ENCODE assay signal across 1 cellular context in the genomic region with DNA sequence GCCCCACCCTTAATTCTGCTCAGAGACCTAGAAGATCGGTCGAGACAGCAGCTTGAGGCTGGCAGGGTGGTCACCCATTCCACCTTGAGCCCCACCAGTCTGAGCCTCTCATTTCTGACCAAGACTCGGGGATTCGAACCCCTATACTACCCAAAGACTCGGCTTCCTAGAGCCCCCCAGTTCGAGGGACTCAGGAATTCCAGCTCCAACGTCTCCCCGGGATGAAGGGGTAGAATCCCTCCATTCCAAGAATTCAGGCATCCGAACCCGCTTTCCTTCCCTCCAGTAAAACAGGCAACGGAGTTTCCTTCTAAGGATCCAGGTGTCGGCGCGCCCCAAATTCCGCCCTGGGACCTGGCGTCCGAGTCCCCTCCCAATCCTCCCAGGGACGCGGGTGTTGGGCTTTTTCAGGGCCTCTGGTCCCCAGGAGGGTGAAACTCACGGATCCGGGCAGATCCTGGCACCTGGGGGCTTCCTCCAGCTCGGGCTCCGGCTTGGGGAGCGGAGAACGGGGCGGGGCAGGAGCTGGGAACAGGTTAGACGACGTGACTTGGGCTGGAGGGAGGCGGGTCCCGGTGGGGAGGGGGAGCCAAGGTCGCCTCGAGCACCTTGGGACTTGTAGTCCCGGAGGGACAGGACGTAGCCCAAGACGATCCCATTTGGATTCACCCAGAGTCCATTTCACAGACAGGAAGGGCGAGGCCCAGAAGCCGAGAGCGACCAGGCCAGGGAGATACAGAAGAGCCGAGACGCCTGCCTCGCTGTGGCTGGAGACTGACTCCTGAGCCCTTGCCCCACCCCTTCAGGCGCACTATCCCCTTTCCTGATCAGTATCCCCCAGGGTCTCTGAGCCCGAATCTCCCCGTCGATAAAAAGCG.
TF ChIP-seq lines count a peak whose summit lies in the region.

A gene with protein sequence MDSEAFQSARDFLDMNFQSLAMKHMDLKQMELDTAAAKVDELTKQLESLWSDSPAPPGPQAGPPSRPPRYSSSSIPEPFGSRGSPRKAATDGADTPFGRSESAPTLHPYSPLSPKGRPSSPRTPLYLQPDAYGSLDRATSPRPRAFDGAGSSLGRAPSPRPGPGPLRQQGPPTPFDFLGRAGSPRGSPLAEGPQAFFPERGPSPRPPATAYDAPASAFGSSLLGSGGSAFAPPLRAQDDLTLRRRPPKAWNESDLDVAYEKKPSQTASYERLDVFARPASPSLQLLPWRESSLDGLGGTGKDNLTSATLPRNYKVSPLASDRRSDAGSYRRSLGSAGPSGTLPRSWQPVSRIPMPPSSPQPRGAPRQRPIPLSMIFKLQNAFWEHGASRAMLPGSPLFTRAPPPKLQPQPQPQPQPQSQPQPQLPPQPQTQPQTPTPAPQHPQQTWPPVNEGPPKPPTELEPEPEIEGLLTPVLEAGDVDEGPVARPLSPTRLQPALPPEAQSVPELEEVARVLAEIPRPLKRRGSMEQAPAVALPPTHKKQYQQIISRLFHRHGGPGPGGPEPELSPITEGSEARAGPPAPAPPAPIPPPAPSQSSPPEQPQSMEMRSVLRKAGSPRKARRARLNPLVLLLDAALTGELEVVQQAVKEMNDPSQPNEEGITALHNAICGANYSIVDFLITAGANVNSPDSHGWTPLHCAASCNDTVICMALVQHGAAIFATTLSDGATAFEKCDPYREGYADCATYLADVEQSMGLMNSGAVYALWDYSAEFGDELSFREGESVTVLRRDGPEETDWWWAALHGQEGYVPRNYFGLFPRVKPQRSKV (minus strand): TSS at position 513 of the 878 bp plus-strand sequence. CDS start 6,751 bp downstream, outside the sequence.

TF ChIP-seq in HEK293, 187 proteins besides CTCF, POLR2A, EP300 and RAD21 (continues in another document):
- TF ChIP-seq, protein P1, sequence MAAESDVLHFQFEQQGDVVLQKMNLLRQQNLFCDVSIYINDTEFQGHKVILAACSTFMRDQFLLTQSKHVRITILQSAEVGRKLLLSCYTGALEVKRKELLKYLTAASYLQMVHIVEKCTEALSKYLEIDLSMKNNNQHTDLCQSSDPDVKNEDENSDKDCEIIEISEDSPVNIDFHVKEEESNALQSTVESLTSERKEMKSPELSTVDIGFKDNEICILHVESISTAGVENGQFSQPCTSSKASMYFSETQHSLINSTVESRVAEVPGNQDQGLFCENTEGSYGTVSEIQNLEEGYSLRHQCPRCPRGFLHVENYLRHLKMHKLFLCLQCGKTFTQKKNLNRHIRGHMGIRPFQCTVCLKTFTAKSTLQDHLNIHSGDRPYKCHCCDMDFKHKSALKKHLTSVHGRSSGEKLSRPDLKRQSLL (tag by site-specific recombination; IDR thresholded peaks at IDR 0.05) = peak; percentile 9; the same call in 1 of the 2 replicates
- TF ChIP-seq ZNF664 (tag by site-specific recombination; IDR thresholded peaks at IDR 0.05) = 0 out of 2 replicates have a peak, but pooled peaks have one; percentile 7
- TF ChIP-seq SCRT1 (tag by site-specific recombination; IDR thresholded peaks at IDR 0.05; ENCODE audit: borderline replicate concordance) = 0 out of 2 replicates have a peak, but pooled peaks have one; percentile 19
- TF ChIP-seq SP7 (tag by site-specific recombination; IDR thresholded peaks at IDR 0.05) = peak; percentile 16; the same call in 1 of the 2 replicates
- TF ChIP-seq, protein P2, sequence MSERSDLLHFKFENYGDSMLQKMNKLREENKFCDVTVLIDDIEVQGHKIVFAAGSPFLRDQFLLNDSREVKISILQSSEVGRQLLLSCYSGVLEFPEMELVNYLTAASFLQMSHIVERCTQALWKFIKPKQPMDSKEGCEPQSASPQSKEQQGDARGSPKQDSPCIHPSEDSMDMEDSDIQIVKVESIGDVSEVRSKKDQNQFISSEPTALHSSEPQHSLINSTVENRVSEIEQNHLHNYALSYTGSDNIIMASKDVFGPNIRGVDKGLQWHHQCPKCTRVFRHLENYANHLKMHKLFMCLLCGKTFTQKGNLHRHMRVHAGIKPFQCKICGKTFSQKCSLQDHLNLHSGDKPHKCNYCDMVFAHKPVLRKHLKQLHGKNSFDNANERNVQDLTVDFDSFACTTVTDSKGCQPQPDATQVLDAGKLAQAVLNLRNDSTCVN (tag by site-specific recombination; optimal IDR thresholded peaks at IDR 0.05) = peak; percentile 21
- TF ChIP-seq, protein P3, sequence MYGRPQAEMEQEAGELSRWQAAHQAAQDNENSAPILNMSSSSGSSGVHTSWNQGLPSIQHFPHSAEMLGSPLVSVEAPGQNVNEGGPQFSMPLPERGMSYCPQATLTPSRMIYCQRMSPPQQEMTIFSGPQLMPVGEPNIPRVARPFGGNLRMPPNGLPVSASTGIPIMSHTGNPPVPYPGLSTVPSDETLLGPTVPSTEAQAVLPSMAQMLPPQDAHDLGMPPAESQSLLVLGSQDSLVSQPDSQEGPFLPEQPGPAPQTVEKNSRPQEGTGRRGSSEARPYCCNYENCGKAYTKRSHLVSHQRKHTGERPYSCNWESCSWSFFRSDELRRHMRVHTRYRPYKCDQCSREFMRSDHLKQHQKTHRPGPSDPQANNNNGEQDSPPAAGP (tag by site-specific recombination; IDR thresholded peaks at IDR 0.05) = 0 out of 2 replicates have a peak, but pooled peaks have one; percentile 42
- TF ChIP-seq SCRT2 (tag by site-specific recombination; IDR thresholded peaks at IDR 0.05) = peak; percentile 53
- peak; percentile 40; the same call in 1 of the 2 replicates for TF ChIP-seq KLF16 (tag by site-specific recombination; IDR thresholded peaks at IDR 0.05)
- no peak for TF ChIP-seq ZNF843 (tag by site-specific recombination; IDR thresholded peaks at IDR 0.05)
- no peak for TF ChIP-seq ZNF140 (tag by site-specific recombination; IDR thresholded peaks at IDR 0.05)
- TF ChIP-seq ZNF324 (tag by site-specific recombination; IDR thresholded peaks at IDR 0.05) = peak; percentile 58; the same call in 1 of the 2 replicates
- TF ChIP-seq ZNF239 (tag by site-specific recombination; IDR thresholded peaks at IDR 0.05) = no peak
- TF ChIP-seq GLI4 (tag by site-specific recombination; IDR thresholded peaks at IDR 0.05) = 0 out of 2 replicates have a peak, but pooled peaks have one; percentile 43
- peak; percentile 71 for TF ChIP-seq KLF9 (tag by site-specific recombination; IDR thresholded peaks at IDR 0.05; ENCODE audit: low read depth)
- TF ChIP-seq, protein P4, sequence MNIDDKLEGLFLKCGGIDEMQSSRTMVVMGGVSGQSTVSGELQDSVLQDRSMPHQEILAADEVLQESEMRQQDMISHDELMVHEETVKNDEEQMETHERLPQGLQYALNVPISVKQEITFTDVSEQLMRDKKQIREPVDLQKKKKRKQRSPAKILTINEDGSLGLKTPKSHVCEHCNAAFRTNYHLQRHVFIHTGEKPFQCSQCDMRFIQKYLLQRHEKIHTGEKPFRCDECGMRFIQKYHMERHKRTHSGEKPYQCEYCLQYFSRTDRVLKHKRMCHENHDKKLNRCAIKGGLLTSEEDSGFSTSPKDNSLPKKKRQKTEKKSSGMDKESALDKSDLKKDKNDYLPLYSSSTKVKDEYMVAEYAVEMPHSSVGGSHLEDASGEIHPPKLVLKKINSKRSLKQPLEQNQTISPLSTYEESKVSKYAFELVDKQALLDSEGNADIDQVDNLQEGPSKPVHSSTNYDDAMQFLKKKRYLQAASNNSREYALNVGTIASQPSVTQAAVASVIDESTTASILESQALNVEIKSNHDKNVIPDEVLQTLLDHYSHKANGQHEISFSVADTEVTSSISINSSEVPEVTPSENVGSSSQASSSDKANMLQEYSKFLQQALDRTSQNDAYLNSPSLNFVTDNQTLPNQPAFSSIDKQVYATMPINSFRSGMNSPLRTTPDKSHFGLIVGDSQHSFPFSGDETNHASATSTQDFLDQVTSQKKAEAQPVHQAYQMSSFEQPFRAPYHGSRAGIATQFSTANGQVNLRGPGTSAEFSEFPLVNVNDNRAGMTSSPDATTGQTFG (tag by site-specific recombination; IDR thresholded peaks at IDR 0.05; ENCODE audit: borderline replicate concordance) = 0 out of 2 replicates have a peak, but pooled peaks have one; percentile 30
- TF ChIP-seq, protein P5, sequence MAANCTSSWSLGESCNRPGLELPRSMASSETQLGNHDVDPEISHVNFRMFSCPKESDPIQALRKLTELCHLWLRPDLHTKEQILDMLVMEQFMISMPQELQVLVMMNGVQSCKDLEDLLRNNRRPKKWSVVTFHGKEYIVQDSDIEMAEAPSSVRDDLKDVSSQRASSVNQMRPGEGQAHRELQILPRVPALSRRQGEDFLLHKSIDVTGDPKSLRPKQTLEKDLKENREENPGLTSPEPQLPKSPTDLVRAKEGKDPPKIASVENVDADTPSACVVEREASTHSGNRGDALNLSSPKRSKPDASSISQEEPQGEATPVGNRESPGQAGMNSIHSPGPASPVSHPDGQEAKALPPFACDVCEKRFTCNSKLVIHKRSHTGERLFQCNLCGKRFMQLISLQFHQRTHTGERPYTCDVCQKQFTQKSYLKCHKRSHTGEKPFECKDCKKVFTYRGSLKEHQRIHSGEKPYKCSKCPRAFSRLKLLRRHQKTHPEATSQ (tag by site-specific recombination; IDR thresholded peaks at IDR 0.05) = no peak
- TF ChIP-seq ZNF24 (tag by site-specific recombination; IDR thresholded peaks at IDR 0.05) = peak; percentile 89
- TF ChIP-seq ZNF335 (tag by site-specific recombination; conservative IDR thresholded peaks at IDR 0.05) = peak; percentile 87
- no peak for TF ChIP-seq ZNF560 (tag by site-specific recombination; IDR thresholded peaks at IDR 0.05; ENCODE audit: borderline replicate concordance)
- TF ChIP-seq, protein P6, sequence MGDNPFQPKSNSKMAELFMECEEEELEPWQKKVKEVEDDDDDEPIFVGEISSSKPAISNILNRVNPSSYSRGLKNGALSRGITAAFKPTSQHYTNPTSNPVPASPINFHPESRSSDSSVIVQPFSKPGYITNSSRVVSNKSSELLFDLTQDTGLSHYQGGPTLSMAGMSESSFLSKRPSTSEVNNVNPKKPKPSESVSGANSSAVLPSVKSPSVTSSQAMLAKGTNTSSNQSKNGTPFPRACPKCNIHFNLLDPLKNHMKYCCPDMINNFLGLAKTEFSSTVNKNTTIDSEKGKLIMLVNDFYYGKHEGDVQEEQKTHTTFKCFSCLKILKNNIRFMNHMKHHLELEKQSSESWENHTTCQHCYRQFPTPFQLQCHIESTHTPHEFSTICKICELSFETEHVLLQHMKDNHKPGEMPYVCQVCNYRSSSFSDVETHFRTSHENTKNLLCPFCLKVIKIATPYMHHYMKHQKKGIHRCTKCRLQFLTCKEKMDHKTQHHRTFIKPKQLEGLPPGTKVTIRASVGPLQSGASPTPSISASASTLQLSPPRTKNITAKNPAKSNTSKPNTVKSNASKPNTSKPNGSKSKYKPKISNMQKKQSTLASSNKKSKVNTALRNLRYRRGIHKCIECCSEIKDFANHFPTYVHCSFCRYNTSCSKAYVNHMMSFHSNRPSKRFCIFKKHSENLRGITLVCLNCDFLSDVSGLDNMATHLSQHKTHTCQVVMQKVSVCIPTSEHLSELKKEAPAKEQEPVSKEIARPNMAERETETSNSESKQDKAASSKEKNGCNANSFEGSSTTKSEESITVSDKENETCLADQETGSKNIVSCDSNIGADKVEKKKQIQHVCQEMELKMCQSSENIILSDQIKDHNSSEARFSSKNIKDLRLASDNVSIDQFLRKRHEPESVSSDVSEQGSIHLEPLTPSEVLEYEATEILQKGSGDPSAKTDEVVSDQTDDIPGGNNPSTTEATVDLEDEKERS (tag by site-specific recombination; IDR thresholded peaks at IDR 0.05) = peak; percentile 92
- no peak for TF ChIP-seq RBAK (tag by site-specific recombination; IDR thresholded peaks at IDR 0.05)
- TF ChIP-seq YY1 (tag by site-specific recombination; IDR thresholded peaks at IDR 0.05) = 0 out of 2 replicates have a peak, but pooled peaks have one; percentile 42
- TF ChIP-seq ZNF394 (tag by site-specific recombination; IDR thresholded peaks at IDR 0.05; ENCODE audit: borderline replicate concordance) = peak; percentile 40; the same call in 1 of the 2 replicates
- TF ChIP-seq ZSCAN30 (tag by site-specific recombination; IDR thresholded peaks at IDR 0.05) = peak; percentile 38; the same call in 1 of the 2 replicates
- TF ChIP-seq SP3 (tag by site-specific recombination; IDR thresholded peaks at IDR 0.05) = peak; percentile 82
- TF ChIP-seq KLF1 (tag by site-specific recombination; IDR thresholded peaks at IDR 0.05) = peak; percentile 40
- no peak for TF ChIP-seq ZNF248 (tag by site-specific recombination; IDR thresholded peaks at IDR 0.05)
- TF ChIP-seq, protein P7, sequence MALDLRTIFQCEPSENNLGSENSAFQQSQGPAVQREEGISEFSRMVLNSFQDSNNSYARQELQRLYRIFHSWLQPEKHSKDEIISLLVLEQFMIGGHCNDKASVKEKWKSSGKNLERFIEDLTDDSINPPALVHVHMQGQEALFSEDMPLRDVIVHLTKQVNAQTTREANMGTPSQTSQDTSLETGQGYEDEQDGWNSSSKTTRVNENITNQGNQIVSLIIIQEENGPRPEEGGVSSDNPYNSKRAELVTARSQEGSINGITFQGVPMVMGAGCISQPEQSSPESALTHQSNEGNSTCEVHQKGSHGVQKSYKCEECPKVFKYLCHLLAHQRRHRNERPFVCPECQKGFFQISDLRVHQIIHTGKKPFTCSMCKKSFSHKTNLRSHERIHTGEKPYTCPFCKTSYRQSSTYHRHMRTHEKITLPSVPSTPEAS (tag by site-specific recombination; IDR thresholded peaks at IDR 0.05) = peak; percentile 17; the same call in 1 of the 2 replicates
- TF ChIP-seq, protein P8, sequence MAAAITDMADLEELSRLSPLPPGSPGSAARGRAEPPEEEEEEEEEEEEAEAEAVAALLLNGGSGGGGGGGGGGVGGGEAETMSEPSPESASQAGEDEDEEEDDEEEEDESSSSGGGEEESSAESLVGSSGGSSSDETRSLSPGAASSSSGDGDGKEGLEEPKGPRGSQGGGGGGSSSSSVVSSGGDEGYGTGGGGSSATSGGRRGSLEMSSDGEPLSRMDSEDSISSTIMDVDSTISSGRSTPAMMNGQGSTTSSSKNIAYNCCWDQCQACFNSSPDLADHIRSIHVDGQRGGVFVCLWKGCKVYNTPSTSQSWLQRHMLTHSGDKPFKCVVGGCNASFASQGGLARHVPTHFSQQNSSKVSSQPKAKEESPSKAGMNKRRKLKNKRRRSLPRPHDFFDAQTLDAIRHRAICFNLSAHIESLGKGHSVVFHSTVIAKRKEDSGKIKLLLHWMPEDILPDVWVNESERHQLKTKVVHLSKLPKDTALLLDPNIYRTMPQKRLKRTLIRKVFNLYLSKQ (tag by site-specific recombination; IDR thresholded peaks at IDR 0.05; ENCODE audit: borderline replicate concordance) = no peak
- TF ChIP-seq ZNF121 (tag by site-specific recombination; IDR thresholded peaks at IDR 0.05) = peak; percentile 98
- TF ChIP-seq GLIS2 (tag by site-specific recombination; IDR thresholded peaks at IDR 0.05) = no peak
- TF ChIP-seq HOXD13 (CRISPR knock-in tag; IDR thresholded peaks at IDR 0.05; ENCODE audit: borderline replicate concordance) = no peak
- peak; percentile 52; the same call in 1 of the 2 replicates for TF ChIP-seq KLF8 (tag by site-specific recombination; IDR thresholded peaks at IDR 0.05)
- TF ChIP-seq, protein P9, sequence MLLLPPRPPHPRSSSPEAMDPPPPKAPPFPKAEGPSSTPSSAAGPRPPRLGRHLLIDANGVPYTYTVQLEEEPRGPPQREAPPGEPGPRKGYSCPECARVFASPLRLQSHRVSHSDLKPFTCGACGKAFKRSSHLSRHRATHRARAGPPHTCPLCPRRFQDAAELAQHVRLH (tag by site-specific recombination; IDR thresholded peaks at IDR 0.05) = peak; percentile 92
